In the genomic region with DNA sequence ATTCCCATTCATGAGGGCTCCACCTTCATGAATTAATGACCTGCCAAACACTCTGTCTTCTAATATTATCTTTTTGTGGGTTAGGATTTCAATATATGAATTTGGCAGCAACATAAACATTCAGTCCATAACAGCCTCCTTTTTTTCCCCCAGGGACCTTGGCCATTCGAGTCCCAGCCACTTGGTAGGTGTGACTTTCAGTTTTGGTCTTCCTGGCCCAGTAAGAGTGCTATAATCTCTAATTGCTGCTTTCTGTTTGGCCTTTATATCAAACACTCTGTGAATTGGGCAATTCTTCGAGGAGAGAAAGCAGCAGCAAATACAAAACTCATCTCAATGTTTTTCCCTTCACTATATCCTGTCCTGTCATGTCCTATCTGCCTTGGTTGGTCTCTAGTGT, we compare ENCODE assay signal across 27 cellular contexts. TPM values are rescaled to one million over a fixed set of nuclear protein-coding genes. Genes with fewer than 3 reads are reported as not detected.
"Had no signal": no experiment of that assay in that cellular context is flagged by ENCODE, and none has a peak within 500 bp of the region (broad histone marks: within the 10 kb centered on the region; RNA-seq: fewer than 3 reads in every experiment).

No MANE protein-coding gene starts in this region.

- DNase-seq: activated CD4-positive, alpha-beta T cell treated with anti-CD3 and anti-CD28 coated beads, Interleukin-2, amount 10 ng/mL, durations not matched to agents 7 days and 5 days; activated CD4-positive, CD25-positive, alpha-beta regulatory T cell treated with anti-CD3 and anti-CD28 coated beads, Interleukin-2, amount 50 U/mL, for 72 hours; activated CD8-positive, alpha-beta memory T cell treated with anti-CD3 and anti-CD28 coated beads, Interleukin-2, amount 10 ng/mL, durations not matched to agents 7 days and 5 days; activated CD8-positive, alpha-beta T cell treated with anti-CD3 and anti-CD28 coated beads for 36 hours; activated gamma-delta T cell treated with Interleukin-2 at 50 U/mL for 16 hours; activated T-cell treated with anti-CD3 and anti-CD28 coated beads for 4 hours; anterior cingulate cortex; body of pancreas; cortex of kidney; endodermal cell; esophagus squamous epithelium; gastrocnemius medialis; hippocampal formation; kidney glomerular epithelial cell; left ventricle myocardium inferior; naive thymus-derived CD4-positive, alpha-beta T cell; retina; stimulated activated CD4-positive, alpha-beta T cell treated with anti-CD3 and anti-CD28 coated beads, Interleukin-12 subunit alpha, Interleukin-12 subunit beta, amount 100 ng/mL, for 4 hours; stimulated activated CD4-positive, alpha-beta T cell treated with anti-CD3 and anti-CD28 coated beads, Interleukin-4, amount 100 ng/mL, for 4 hours; stimulated activated naive CD8-positive, alpha-beta T cell treated with anti-CD3 and anti-CD28 coated beads, Interleukin-15, Interleukin-2, amounts not matched to agents 100 U/mL and 50 U/mL, for 24 hours; upper lobe of left lung; WERI-Rb-1 had no signal

- H3K4me1 Mint-ChIP-seq: activated CD4-positive, alpha-beta T cell treated with anti-CD3 and anti-CD28 coated beads, Interleukin-2, amount 10 ng/mL, durations not matched to agents 7 days and 5 days; activated CD8-positive, alpha-beta memory T cell treated with anti-CD3 and anti-CD28 coated beads, Interleukin-2, amount 10 ng/mL, durations not matched to agents 7 days and 5 days; activated naive CD4-positive, alpha-beta T cell treated with anti-CD3 and anti-CD28 coated beads, Interleukin-2, amount 50 U/mL, for 24 hours; endodermal cell; naive thymus-derived CD4-positive, alpha-beta T cell had no signal

- H3K27me3 Mint-ChIP-seq: progenitor cell of endocrine pancreas had no signal

- H3K4me1 ChIP-seq: body of pancreas, esophagus squamous epithelium, gastrocnemius medialis, left ventricle myocardium inferior, upper lobe of left lung had no signal

- H3K27ac Mint-ChIP-seq: activated CD4-positive, alpha-beta T cell treated with anti-CD3 and anti-CD28 coated beads, Interleukin-2, amount 10 ng/mL, durations not matched to agents 7 days and 5 days; activated CD8-positive, alpha-beta memory T cell treated with anti-CD3 and anti-CD28 coated beads, Interleukin-2, amount 10 ng/mL, durations not matched to agents 7 days and 5 days; activated CD8-positive, alpha-beta T cell treated with anti-CD3 and anti-CD28 coated beads for 36 hours; activated naive CD4-positive, alpha-beta T cell treated with anti-CD3 and anti-CD28 coated beads, Interleukin-2, amount 50 U/mL, for 24 hours; activated T-helper 1 cell treated with anti-CD3 and anti-CD28 coated beads, Interleukin-12 subunit alpha, Interleukin-12 subunit beta, Interleukin-2, Interleukin-4 antibody, amounts not matched to agents 30 ng/mL and 10 ng/mL and 1 ng/mL, durations not matched to agents 14 hours and 24 hours and 36 hours; endodermal cell; naive thymus-derived CD4-positive, alpha-beta T cell; progenitor cell of endocrine pancreas had no signal

- H3K9me3 Mint-ChIP-seq: activated CD4-positive, alpha-beta T cell treated with anti-CD3 and anti-CD28 coated beads, Interleukin-2, amount 10 ng/mL, durations not matched to agents 7 days and 5 days; activated CD8-positive, alpha-beta T cell treated with anti-CD3 and anti-CD28 coated beads for 36 hours; activated naive CD4-positive, alpha-beta T cell treated with anti-CD3 and anti-CD28 coated beads, Interleukin-2, amount 50 U/mL, for 24 hours; activated T-helper 1 cell treated with anti-CD3 and anti-CD28 coated beads, Interleukin-12 subunit alpha, Interleukin-12 subunit beta, Interleukin-2, Interleukin-4 antibody, amounts not matched to agents 30 ng/mL and 10 ng/mL and 1 ng/mL, durations not matched to agents 14 hours and 24 hours and 36 hours had no signal

- H3K4me3 Mint-ChIP-seq: activated CD4-positive, alpha-beta T cell treated with anti-CD3 and anti-CD28 coated beads, Interleukin-2, amount 10 ng/mL, durations not matched to agents 7 days and 5 days; activated CD8-positive, alpha-beta memory T cell treated with anti-CD3 and anti-CD28 coated beads, Interleukin-2, amount 10 ng/mL, durations not matched to agents 7 days and 5 days; activated CD8-positive, alpha-beta T cell treated with anti-CD3 and anti-CD28 coated beads for 36 hours; activated naive CD4-positive, alpha-beta T cell treated with anti-CD3 and anti-CD28 coated beads, Interleukin-2, amount 50 U/mL, for 24 hours; activated T-helper 1 cell treated with anti-CD3 and anti-CD28 coated beads, Interleukin-12 subunit alpha, Interleukin-12 subunit beta, Interleukin-2, Interleukin-4 antibody, amounts not matched to agents 30 ng/mL and 10 ng/mL and 1 ng/mL, durations not matched to agents 14 hours and 24 hours and 36 hours; endodermal cell; naive thymus-derived CD4-positive, alpha-beta T cell had no signal

- H3K4me3 ChIP-seq: body of pancreas, cardiac muscle cell, esophagus squamous epithelium, gastrocnemius medialis, left ventricle myocardium inferior, upper lobe of left lung had no signal

- H3K27me3 ChIP-seq: body of pancreas, cardiac muscle cell, esophagus squamous epithelium, upper lobe of left lung had no signal

- H3K36me3 Mint-ChIP-seq: activated naive CD4-positive, alpha-beta T cell treated with anti-CD3 and anti-CD28 coated beads, Interleukin-2, amount 50 U/mL, for 24 hours; naive thymus-derived CD4-positive, alpha-beta T cell had no signal

- H3K27ac ChIP-seq: body of pancreas, cardiac muscle cell, esophagus squamous epithelium, gastrocnemius medialis, left ventricle myocardium inferior, upper lobe of left lung, WERI-Rb-1 had no signal

- H3K9me3 ChIP-seq: body of pancreas, esophagus squamous epithelium, gastrocnemius medialis, left ventricle myocardium inferior, upper lobe of left lung had no signal

- H3K36me3 ChIP-seq: cardiac muscle cell, esophagus squamous epithelium, gastrocnemius medialis, left ventricle myocardium inferior, upper lobe of left lung, WERI-Rb-1 had no signal

- ATAC-seq: activated CD8-positive, alpha-beta memory T cell treated with anti-CD3 and anti-CD28 coated beads, Interleukin-2, amount 10 ng/mL, durations not matched to agents 7 days and 5 days; activated CD8-positive, alpha-beta T cell treated with anti-CD3 and anti-CD28 coated beads for 36 hours; body of pancreas; gastrocnemius medialis; naive thymus-derived CD4-positive, alpha-beta T cell; stimulated activated naive CD8-positive, alpha-beta T cell treated with anti-CD3 and anti-CD28 coated beads, Interleukin-15, Interleukin-2, amounts not matched to agents 100 U/mL and 50 U/mL, for 24 hours had no signal

RNA-seq across cellular contexts. Expression of gene RADX, which starts 12.4 kb away (rescaled TPM):
- total RNA-seq: osteocyte had no signal
